20 cellular contexts compared by ENCODE assay signal in the genomic region with DNA sequence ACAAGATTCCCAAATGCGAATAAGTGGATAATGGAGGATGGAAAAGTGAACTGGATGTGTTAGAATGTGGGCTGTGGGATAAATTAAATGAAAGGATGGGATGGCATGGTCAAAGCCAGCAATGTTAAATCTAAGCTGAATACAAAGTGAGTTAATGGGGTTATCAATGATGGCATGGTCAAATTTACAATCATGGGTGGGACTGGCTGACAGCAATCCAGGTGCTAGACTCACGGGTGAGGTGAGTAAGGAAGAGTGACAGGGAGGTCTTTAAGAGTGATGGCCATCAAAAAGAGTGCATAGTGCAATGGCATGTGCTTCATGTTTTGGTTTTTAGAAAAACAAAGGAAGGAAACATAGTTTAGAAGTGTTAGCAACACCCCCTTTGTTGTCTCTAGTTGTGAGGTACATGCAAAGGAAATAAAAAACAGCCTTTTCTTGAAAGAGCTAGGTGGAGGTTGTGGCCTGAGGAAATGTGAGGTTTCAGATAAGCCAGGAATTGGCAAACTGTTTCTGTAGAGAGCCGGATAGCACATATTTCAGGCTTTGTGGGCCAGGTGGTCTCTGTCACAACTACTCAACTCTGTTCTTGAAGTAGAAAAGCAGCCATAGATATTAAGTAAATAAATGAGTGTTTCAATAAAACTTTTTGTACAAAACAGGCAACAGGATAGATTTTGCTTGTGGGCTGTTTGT.
"Had no signal": no experiment of that assay in that cellular context is flagged by ENCODE, and none has a peak within 500 bp of the region (broad histone marks: within the 10 kb centered on the region; RNA-seq: fewer than 3 reads in every experiment).

No MANE protein-coding gene starts in this region.

- H3K4me3 ChIP-seq: dorsolateral prefrontal cortex, tibial artery had no signal

- H2AFZ ChIP-seq: parathyroid adenoma had no signal

- DNase-seq: activated B cell treated with CpG ODN at 0.5 μM for 24 hours; activated CD4-positive, alpha-beta T cell treated with anti-CD3 and anti-CD28 coated beads for 36 hours; activated CD4-positive, alpha-beta T cell treated with anti-CD3 and anti-CD28 coated beads, Interleukin-2, amount 50 U/mL, for 4 hours; activated CD8-positive, alpha-beta memory T cell treated with anti-CD3 and anti-CD28 coated beads, Interleukin-2, amount 50 U/mL, for 48 hours; activated naive CD4-positive, alpha-beta T cell treated with Interleukin-2 at 50 U/mL for 16 hours; activated naive CD8-positive, alpha-beta T cell treated with anti-CD3 and anti-CD28 coated beads for 36 hours; activated T-cell treated with anti-CD3 and anti-CD28 coated beads, Interleukin-2, amount 50 U/mL, for 48 hours; dorsolateral prefrontal cortex; effector memory CD8-positive, alpha-beta T cell; hippocampal formation; naive thymus-derived CD4-positive, alpha-beta T cell; right cardiac atrium; stimulated activated CD4-positive, alpha-beta T cell treated with anti-CD3 and anti-CD28 coated beads, Interleukin-1b, Interleukin-23, amount 100 ng/mL, for 48 hours; T1000; tibial artery had no signal

- H3K27me3 Mint-ChIP-seq: activated B cell treated with CpG ODN at 0.5 μM for 24 hours; activated CD4-positive, alpha-beta T cell treated with anti-CD3 and anti-CD28 coated beads for 36 hours; activated naive CD8-positive, alpha-beta T cell treated with anti-CD3 and anti-CD28 coated beads for 36 hours; central memory CD8-positive, alpha-beta T cell; effector memory CD8-positive, alpha-beta T cell; naive thymus-derived CD4-positive, alpha-beta T cell; stimulated activated naive CD8-positive, alpha-beta T cell treated with anti-CD3 and anti-CD28 coated beads, Interleukin-15, Interleukin-2, amounts not matched to agents 100 ng/mL and 50 ng/mL, for 24 hours had no signal

- H3K4me1 Mint-ChIP-seq: activated B cell treated with CpG ODN at 0.5 μM for 24 hours; activated CD4-positive, alpha-beta T cell treated with anti-CD3 and anti-CD28 coated beads for 36 hours; activated naive CD8-positive, alpha-beta T cell treated with anti-CD3 and anti-CD28 coated beads for 36 hours; central memory CD8-positive, alpha-beta T cell; naive thymus-derived CD4-positive, alpha-beta T cell had no signal

- H3K36me3 ChIP-seq: tibial artery had no signal

- H3K36me3 Mint-ChIP-seq: activated naive CD8-positive, alpha-beta T cell treated with anti-CD3 and anti-CD28 coated beads for 36 hours; naive thymus-derived CD4-positive, alpha-beta T cell had no signal

- H3K27me3 ChIP-seq: tibial artery had no signal

- H3K9me3 ChIP-seq: tibial artery had no signal

- H3K27ac ChIP-seq: dorsolateral prefrontal cortex, epithelial cell of prostate, parathyroid adenoma, tibial artery had no signal

- H3K27ac Mint-ChIP-seq: activated B cell treated with CpG ODN at 0.5 μM for 24 hours; activated CD4-positive, alpha-beta T cell treated with anti-CD3 and anti-CD28 coated beads for 36 hours; activated naive CD8-positive, alpha-beta T cell treated with anti-CD3 and anti-CD28 coated beads for 36 hours; effector memory CD8-positive, alpha-beta T cell; naive thymus-derived CD4-positive, alpha-beta T cell; stimulated activated naive CD8-positive, alpha-beta T cell treated with anti-CD3 and anti-CD28 coated beads, Interleukin-15, Interleukin-2, amounts not matched to agents 100 ng/mL and 50 ng/mL, for 24 hours; T-helper 1 cell treated with Interleukin-12 subunit alpha and Interleukin-12 subunit beta and Interleukin-4 antibody, amounts not matched to agents 30 μg/mL and 1 μg/mL, for 36 hours had no signal

- H3K9me3 Mint-ChIP-seq: activated B cell treated with CpG ODN at 0.5 μM for 24 hours had no signal

- ATAC-seq: activated CD4-positive, alpha-beta T cell treated with anti-CD3 and anti-CD28 coated beads for 36 hours; effector memory CD8-positive, alpha-beta T cell; naive thymus-derived CD4-positive, alpha-beta T cell; right cardiac atrium had no signal

- H3K4me3 Mint-ChIP-seq: activated B cell treated with CpG ODN at 0.5 μM for 24 hours; activated CD4-positive, alpha-beta T cell treated with anti-CD3 and anti-CD28 coated beads for 36 hours; activated naive CD8-positive, alpha-beta T cell treated with anti-CD3 and anti-CD28 coated beads for 36 hours; central memory CD8-positive, alpha-beta T cell; effector memory CD8-positive, alpha-beta T cell; naive thymus-derived CD4-positive, alpha-beta T cell; stimulated activated naive CD8-positive, alpha-beta T cell treated with anti-CD3 and anti-CD28 coated beads, Interleukin-15, Interleukin-2, amounts not matched to agents 100 ng/mL and 50 ng/mL, for 24 hours; T-helper 1 cell treated with Interleukin-12 subunit alpha and Interleukin-12 subunit beta and Interleukin-4 antibody, amounts not matched to agents 30 μg/mL and 1 μg/mL, for 36 hours had no signal

- H3K4me1 ChIP-seq: parathyroid adenoma, tibial artery had no signal

- H3K9ac ChIP-seq: parathyroid adenoma had no signal
